10 cellular contexts compared by ENCODE assay signal in the genomic region with DNA sequence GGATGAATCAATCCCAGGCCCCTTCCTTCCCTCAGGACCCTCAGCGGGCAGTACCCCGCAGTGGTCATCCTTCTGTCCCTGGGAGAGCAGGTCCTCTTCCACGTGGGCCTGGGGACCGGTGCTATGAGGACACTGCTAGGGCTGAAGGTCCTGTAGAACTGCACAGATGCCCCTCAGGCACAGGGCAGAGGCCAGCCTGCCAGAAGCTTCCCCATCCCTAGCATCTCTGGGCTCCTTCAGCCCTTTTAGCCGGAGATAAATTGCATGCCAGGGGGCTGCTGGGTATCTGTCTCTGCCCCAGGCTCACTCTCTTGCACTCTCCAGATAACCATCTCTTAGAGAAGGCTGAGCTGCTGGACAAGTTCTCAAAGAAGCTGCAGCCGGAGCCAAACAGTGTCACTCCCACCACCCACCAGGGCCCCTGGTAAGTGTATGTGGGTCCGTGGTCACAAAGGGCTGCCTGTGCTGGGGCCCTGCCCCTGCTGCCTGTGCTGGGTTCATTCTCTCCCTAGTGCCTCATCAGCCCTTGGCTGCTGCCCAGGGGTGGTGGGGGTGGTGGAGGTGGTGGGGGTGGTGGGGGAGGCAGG. TPM values are rescaled to one million over a fixed set of nuclear protein-coding genes. Genes with fewer than 3 reads are reported as not detected.
A peak's percentile ranks its signal among the peaks of the same experiment; 100 is the strongest.
DNase-seq lines count a peak whose midpoint lies in the region; ATAC-seq and TF ChIP-seq lines count a peak whose summit lies in the region.
"Had no signal": no experiment of that assay in that cellular context is flagged by ENCODE, and none has a peak within 500 bp of the region (broad histone marks: within the 10 kb centered on the region; RNA-seq: fewer than 3 reads in every experiment).

No MANE protein-coding gene starts in this region.

- intact Hi-C loops in left ventricle myocardium inferior (cut with micrococcal nuclease) (no loop called here), Right ventricle myocardium inferior (cut with DNase I) (no loop called here), head of caudate nucleus (cut with DNase I) (no loop called here)

- H4K20me1 ChIP-seq in SU-DHL-6 (ENCODE audit: low read depth, low read length) = no peaks in the 10 kb centered on the region

- peak overlapping the region; percentile 95 for H3K27ac ChIP-seq in left ventricle myocardium inferior (replicated peaks)
- peak overlapping the region; percentile 83; the same call in 1 of the 2 replicates for H3K27ac ChIP-seq in SU-DHL-6 (ENCODE audit: low read depth, low read length)

- no peak for TF ChIP-seq CTCF in left ventricle myocardium inferior (IDR thresholded peaks at IDR 0.05; ENCODE audit: borderline replicate concordance)
- no peak for TF ChIP-seq CTCF in SU-DHL-6 (IDR thresholded peaks at IDR 0.05; ENCODE audit: insufficient read depth, low read length, poor library complexity, severe bottlenecking)

- peaks cover 59% of the 10 kb centered on the region for H3K4me1 ChIP-seq in left ventricle myocardium inferior

- no peak overlapping the region for H2AFZ ChIP-seq in SU-DHL-6 (ENCODE audit: low read depth, low read length, severe bottlenecking)

- DNase-seq in left ventricle myocardium inferior (no peak), Right ventricle myocardium inferior (ENCODE audit: missing footprints) (no peak), immature natural killer cell (no peak), head of caudate nucleus (no peak), SW480 (ENCODE audit: low spot score) (no peak), cerebellar cortex (ENCODE audit: low spot score) (no peak), NCI-H146 treated with DMSO at 0.1 percent for 48 hours (lab: John Stamatoyannopoulos, UW; ENCODE audit: unreplicated experiment) (no peak)
- DNase-seq: NCI-H1436 treated with DMSO at 0.1 percent for 48 hours had no signal

- peak overlapping the region; percentile 96 to 100 (median 98) for H3K4me3 Mint-ChIP-seq in immature natural killer cell

- H3K4me1 Mint-ChIP-seq in immature natural killer cell = peaks cover 65 to 75% of the 10 kb centered on the region in 2 donors

- no peaks in the 10 kb centered on the region for H3K27me3 ChIP-seq in left ventricle myocardium inferior (ENCODE audit: low read depth)
- H3K27me3 ChIP-seq in SU-DHL-6 (ENCODE audit: low read length) = no peaks in the 10 kb centered on the region
- H3K27me3 ChIP-seq: gastroesophageal sphincter had no signal

- H3K9me2 ChIP-seq in SU-DHL-6 (replicated peaks; ENCODE audit: insufficient read depth, low read length) = no peaks in the 10 kb centered on the region

- H3K4me3 ChIP-seq in left ventricle myocardium inferior (peak overlapping the region; percentile 88), SU-DHL-6 (ENCODE audit: insufficient read depth, low read length, poor library complexity, severe bottlenecking) (no peak overlapping the region)

- H3K36me3 ChIP-seq in left ventricle myocardium inferior (peaks cover 34% of the 10 kb centered on the region), SU-DHL-6 (ENCODE audit: low read length) (no peaks in the 10 kb centered on the region)

- no peaks in the 10 kb centered on the region for H3K9me3 Mint-ChIP-seq in immature natural killer cell

- H3K79me2 ChIP-seq in SU-DHL-6 (ENCODE audit: insufficient read depth, low read length) = peaks cover 24% of the 10 kb centered on the region

- ATAC-seq in Right ventricle myocardium inferior = no peak
- ATAC-seq: gastroesophageal sphincter had no signal

- H3K27ac Mint-ChIP-seq in immature natural killer cell = peak overlapping the region; percentile 96 to 100 (median 98)

- peaks cover 20 to 26% (median 22%) of the 10 kb centered on the region in 3 donors for H3K36me3 Mint-ChIP-seq in immature natural killer cell

- H3K9ac ChIP-seq in SU-DHL-6 (ENCODE audit: low read length) = no peak overlapping the region

- peaks cover 12 to 22% (median 16%) of the 10 kb centered on the region in 3 donors for H3K27me3 Mint-ChIP-seq in immature natural killer cell (ENCODE audit: low read depth in 3 of 3)

- peaks cover 20% of the 10 kb centered on the region for H3F3A ChIP-seq in SU-DHL-6 (ENCODE audit: insufficient read depth)

- no peak overlapping the region for H3K4me2 ChIP-seq in SU-DHL-6 (ENCODE audit: low read depth, low read length, poor library complexity, severe bottlenecking)

- H3K9me3 ChIP-seq in left ventricle myocardium inferior (replicated peaks) (no peaks in the 10 kb centered on the region), SU-DHL-6 (ENCODE audit: insufficient read depth, low read length) (no peaks in the 10 kb centered on the region)
- H3K9me3 ChIP-seq: gastroesophageal sphincter had no signal

RNA-seq across cellular contexts. Expression of a gene that starts 2.3 kb away (rescaled TPM):
- 14.4 TPM for total RNA-seq in left ventricle myocardium inferior
- 16.5 TPM for total RNA-seq in Right ventricle myocardium inferior
- 10 to 100 TPM; 11.4 to 24.6 (median 18.7) TPM for polyA plus RNA-seq in immature natural killer cell

RNA-seq across cellular contexts. Expression of a gene that starts 22.6 kb away (rescaled TPM):
- total RNA-seq in left ventricle myocardium inferior (93.6 TPM), Right ventricle myocardium inferior (114 TPM)
- 10 to 100 TPM; 26.3 to 50.1 (median 35.6) TPM for polyA plus RNA-seq in immature natural killer cell
